In the genomic region with DNA sequence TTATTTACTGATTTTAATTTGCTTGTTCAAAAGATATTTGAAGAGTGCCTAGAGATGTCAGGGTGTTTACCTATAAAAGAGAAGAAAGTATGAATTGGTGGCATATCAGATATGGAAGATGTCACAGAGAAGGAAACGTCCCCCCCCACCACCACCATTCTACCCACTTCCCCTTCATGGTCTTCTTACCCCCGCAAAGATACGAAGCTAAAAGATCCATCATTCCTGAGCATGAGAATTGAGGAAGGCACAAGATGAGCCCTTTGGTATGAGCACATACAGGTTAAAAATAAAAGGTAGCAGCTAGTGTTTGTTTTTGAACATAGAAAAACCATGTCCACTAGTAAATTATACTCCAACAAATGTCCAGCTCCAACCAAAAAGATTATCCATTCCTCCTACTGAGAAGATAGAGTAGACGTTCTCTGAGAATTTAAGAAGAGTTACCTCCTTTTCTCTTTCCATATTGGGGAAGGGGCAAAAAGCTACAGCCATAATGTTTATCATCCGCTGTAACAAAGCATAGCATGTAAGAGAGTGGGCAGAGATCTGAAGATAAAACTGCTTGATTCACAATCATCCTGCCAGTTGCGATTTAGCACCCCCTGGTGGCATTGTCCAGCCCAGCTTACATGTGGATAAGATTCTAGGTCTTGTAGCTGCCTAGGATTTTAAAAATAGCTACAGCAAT, we compare ENCODE assay signal across 8 cellular contexts. TPM values are rescaled to one million over a fixed set of nuclear protein-coding genes. Genes with fewer than 3 reads are reported as not detected.
DNase-seq lines count a peak whose midpoint lies in the region; ATAC-seq and TF ChIP-seq lines count a peak whose summit lies in the region.

No MANE protein-coding gene starts in this region.

- H3F3A ChIP-seq in GM23248 (ENCODE audit: insufficient read depth) = peaks cover 20% of the 10 kb centered on the region

- DNase-seq in CD8-positive, alpha-beta memory T cell = peak; percentile 65 to 88 (median 77)
- DNase-seq in GM23248 = peak; percentile 83
- peak; percentile 68 for DNase-seq in NCI-H2029 (lab: John Stamatoyannopoulos, UW)
- DNase-seq in T1000 (lab: John Stamatoyannopoulos, UW) = peak; percentile 51
- DNase-seq in ascending aorta (ENCODE audit: low spot score in 2 of 2) = peak; percentile 29 to 91
- DNase-seq in right cardiac atrium = peak; percentile 61 to 89 (median 83)
- DNase-seq in sciatic nerve (ENCODE audit: low spot score) = peak; percentile 92

- no peaks in the 10 kb centered on the region for H3K9me3 ChIP-seq in CD8-positive, alpha-beta memory T cell (ENCODE audit: low read length)
- H3K9me3 ChIP-seq in GM23248 (ENCODE audit: low read depth) (no peaks in the 10 kb centered on the region), ascending aorta (no peaks in the 10 kb centered on the region), right cardiac atrium (ENCODE audit: control insufficient read depth, low read length) (no peaks in the 10 kb centered on the region)

- POLR2A ChIA-PET in CD8-positive, alpha-beta memory T cell (lab: Charles Lee) = interaction anchor here (0.8 to 1.3 kb wide), 3 partner anchors 44 to 179 kb away, joined by 3 to 4 read pairs (median 4); partner anchors contain the start of genes HCFC2 and TDG

- H3K27me3 ChIP-seq in CD8-positive, alpha-beta memory T cell (ENCODE audit: insufficient read depth, low read length, poor library complexity, severe bottlenecking) = no peaks in the 10 kb centered on the region
- no peaks in the 10 kb centered on the region for H3K27me3 ChIP-seq in GM23248 (replicated peaks; ENCODE audit: insufficient read depth)
- no peaks in the 10 kb centered on the region for H3K27me3 ChIP-seq in ascending aorta
- H3K27me3 ChIP-seq in right cardiac atrium (ENCODE audit: control insufficient read depth, insufficient read depth) = no peaks in the 10 kb centered on the region

- no peak overlapping the region for H3K9ac ChIP-seq in GM23248

- 37 to 40% methylated on average over 6 of the region's 6 CpGs for whole genome bisulfite sequencing in GM23248 (ENCODE audit: low coverage in 1 of 2, low lambda C conversion rate in 2 of 2, missing lambda C conversion rate in 2 of 2), 2 experiments
- WGBS in right cardiac atrium = 51% methylated on average over 6 of the region's 6 CpGs

- H3K4me1 Mint-ChIP-seq in CD8-positive, alpha-beta memory T cell = peaks cover 8 to 16% (median 16%) of the 10 kb centered on the region in 3 donors

- peak; percentile 69 to 81 for ATAC-seq in right cardiac atrium
- peak; percentile 92 for ATAC-seq in sciatic nerve
- ATAC-seq in HG03196 (IDR thresholded peaks at IDR 0.05; ENCODE audit: unreplicated experiment) = no peak

- peak; percentile 55 to 88 (median 78) for TF ChIP-seq CTCF in ascending aorta (IDR thresholded peaks at IDR 0.05)

- peaks cover 9% of the 10 kb centered on the region; the same call in 1 of the 2 replicates for H3K79me2 ChIP-seq in GM23248 (ENCODE audit: insufficient read depth)

- no peaks in the 10 kb centered on the region for H3K9me3 Mint-ChIP-seq in CD8-positive, alpha-beta memory T cell

- no peak overlapping the region for H3K4me2 ChIP-seq in GM23248 (ENCODE audit: unreplicated experiment)

- H3K36me3 ChIP-seq in CD8-positive, alpha-beta memory T cell (ENCODE audit: insufficient read depth, low read length) = no peaks in the 10 kb centered on the region
- H3K36me3 ChIP-seq in GM23248 (ENCODE audit: low read depth) (0 out of 2 replicates have a peak, but pooled peaks cover 4% of the 10 kb centered on the region), ascending aorta (peaks cover 0 to 4% of the 10 kb centered on the region in 2 donors)

- H3K4me1 ChIP-seq in CD8-positive, alpha-beta memory T cell (ENCODE audit: insufficient read depth, low read length) = peaks cover 8% of the 10 kb centered on the region
- H3K4me1 ChIP-seq in GM23248 (ENCODE audit: insufficient read depth) (no peaks in the 10 kb centered on the region), ascending aorta (no peaks in the 10 kb centered on the region), right cardiac atrium (ENCODE audit: control insufficient read depth, insufficient read depth, low read length) (no peaks in the 10 kb centered on the region)

- intact Hi-C loops in ascending aorta (cut with DNase I) (loop anchor here (2.0 to 5.0 kb wide), 2 partner anchors 52 to 224 kb away; no protein-coding TSS in a partner anchor), right cardiac atrium (cut with DNase I) (loop anchor here in 2 of 4 donors (5.0 kb wide), 1 partner anchor 227 kb away; no protein-coding TSS in a partner anchor), sciatic nerve (cut with DNase I) (loop anchor here (10.0 kb wide), 1 partner anchor 224 kb away; no protein-coding TSS in a partner anchor)

- no peak overlapping the region for H3K27ac ChIP-seq in CD8-positive, alpha-beta memory T cell (ENCODE audit: low read depth, low read length)
- H3K27ac ChIP-seq in GM23248 (no peak overlapping the region), ascending aorta (no peak overlapping the region), right cardiac atrium (ENCODE audit: low read length) (no peak overlapping the region)

- H2AFZ ChIP-seq in GM23248 = no peak overlapping the region

- in situ Hi-C loops in GM23248 (cut with MboI) = no loop called here

- H3K4me3 ChIP-seq in CD8-positive, alpha-beta memory T cell (ENCODE audit: low read length) = no peak overlapping the region
- H3K4me3 ChIP-seq in GM23248 (no peak overlapping the region), ascending aorta (no peak overlapping the region), right cardiac atrium (ENCODE audit: low read length) (no peak overlapping the region)

- H3K4me3 Mint-ChIP-seq in CD8-positive, alpha-beta memory T cell = peak overlapping the region in 2 of 7 donors; percentile 35 to 57

- H3K27me3 Mint-ChIP-seq in CD8-positive, alpha-beta memory T cell = no peaks in the 10 kb centered on the region

- peak overlapping the region in 4 of 8 donors; percentile 0 to 71 (median 40) for H3K27ac Mint-ChIP-seq in CD8-positive, alpha-beta memory T cell

- CTCF ChIA-PET in CD8-positive, alpha-beta memory T cell (lab: Charles Lee) = interaction anchor here (0.6 to 1.8 kb wide), 34 partner anchors 9 to 268 kb away, joined by 3 to 16 read pairs (median 5); partner anchors contain the start of genes HCFC2, NFYB, NT5DC3 and TDG

- H3K9me2 ChIP-seq in GM23248 (ENCODE audit: insufficient read depth) = no peaks in the 10 kb centered on the region

- no peaks in the 10 kb centered on the region for H4K20me1 ChIP-seq in GM23248 (ENCODE audit: insufficient read depth)

- peaks cover 0 to 15% (median 5%) of the 10 kb centered on the region in 3 donors for H3K36me3 Mint-ChIP-seq in CD8-positive, alpha-beta memory T cell

RNA-seq across cellular contexts. Expression of gene NFYB, which starts 29.1 kb away (rescaled TPM):
- 10 to 100 TPM; 25.5 to 27.5 TPM for total RNA-seq in CD8-positive, alpha-beta memory T cell
- 41.1 TPM for polyA plus RNA-seq in CD8-positive, alpha-beta memory T cell
- 31.5 and 42.2 TPM in 2 replicates for total RNA-seq in GM23248 (2014; rRNA removed; shearing (Covaris generic))
- polyA plus RNA-seq in GM23248 (2016; fragmentation: Nextera tagmentation; extraction: Ambion mirVana) (35.0 and 37.1 TPM in 2 replicates), right cardiac atrium (36.6 TPM)
- total RNA-seq in ascending aorta (62.8 TPM), right cardiac atrium (10 to 100 TPM; 38.7 to 57.9 (median 48.6) TPM), sciatic nerve (47.9 TPM)

RNA-seq across cellular contexts. Expression of gene HCFC2, which starts 44.6 kb away (rescaled TPM):
- total RNA-seq in CD8-positive, alpha-beta memory T cell = 10 to 100 TPM; 12.5 to 13.0 TPM
- 8.5 TPM for polyA plus RNA-seq in CD8-positive, alpha-beta memory T cell
- total RNA-seq in GM23248 (2014; rRNA removed; shearing (Covaris generic)) = 24.0 and 26.8 TPM in 2 replicates
- polyA plus RNA-seq in GM23248 (2016; fragmentation: Nextera tagmentation; extraction: Ambion mirVana) = 16.6 and 16.9 TPM in 2 replicates
- 9.8 TPM for total RNA-seq in ascending aorta
- total RNA-seq in right cardiac atrium = 10 to 100 TPM; 10.2 to 11.0 (median 10.6) TPM
- 4.1 TPM for polyA plus RNA-seq in right cardiac atrium
- 37.2 TPM for total RNA-seq in sciatic nerve

RNA-seq across cellular contexts. Expression of gene GLT8D2, which starts 58.9 kb away (rescaled TPM):
- total RNA-seq in CD8-positive, alpha-beta memory T cell = under 1 TPM in 1 of 2 experiments, not detected in 1; 0.11 TPM
- polyA plus RNA-seq in CD8-positive, alpha-beta memory T cell = not detected
- total RNA-seq in GM23248 (2014; rRNA removed; shearing (Covaris generic)) = 58.6 and 63.2 TPM in 2 replicates
- polyA plus RNA-seq in GM23248 (2016; fragmentation: Nextera tagmentation; extraction: Ambion mirVana) (94.5 and 99.2 TPM in 2 replicates), right cardiac atrium (9.9 TPM)
- total RNA-seq in ascending aorta (72.3 TPM), right cardiac atrium (10 to 100 TPM in 2 of 4 donors, 1 to 10 TPM in 2; 8.7 to 14.4 (median 11.4) TPM), sciatic nerve (44.8 TPM)

Comparison
In these comparisons a context has a peak if more than half of its experiments do, and no peak if none do; other contexts are left out.
1. RNA of gene GLT8D2, which starts 58.9 kb away (total RNA-seq): 72.3 TPM in ascending aorta (single experiment), 58.6 to 63.2 TPM in GM23248, 44.8 TPM in sciatic nerve (single experiment) and 8.7 to 14.4 TPM in right cardiac atrium; 0.11 TPM in CD8-positive, alpha-beta memory T cell; every median in the first group is over 4 times any median in the second.
2. Peak in every context shown above with its lines, with median percentiles within 50 percentile points of each other: DNase-seq.